ENCODE assay signal across 2 cellular contexts in genomic region chr1:36285450-36286101, GRCh38.
A peak's percentile ranks its signal among the peaks of the same experiment; 100 is the strongest.
TF ChIP-seq lines count a peak whose summit lies in the region.

No MANE protein-coding gene starts in this region.

TF ChIP-seq in WTC11, 78 proteins besides CTCF, POLR2A, EP300 and RAD21 (continued from another document):
- TF ChIP-seq OVOL2 (CRISPR knock-in tag; IDR thresholded peaks at IDR 0.05; ENCODE audit: borderline replicate concordance) (no peak), ATF2 (CRISPR knock-in tag; IDR thresholded peaks at IDR 0.05; ENCODE audit: borderline replicate concordance, low read depth) (no peak), ATF3 (CRISPR knock-in tag; conservative IDR thresholded peaks at IDR 0.05) (no peak), MYBL2 (CRISPR knock-in tag; IDR thresholded peaks at IDR 0.05) (no peak), ZNF416 (CRISPR knock-in tag; IDR thresholded peaks at IDR 0.05) (no peak), NR2C2 (CRISPR knock-in tag; IDR thresholded peaks at IDR 0.05) (no peak), ELF4 (CRISPR knock-in tag; IDR thresholded peaks at IDR 0.05; ENCODE audit: low read depth) (no peak)

TF ChIP-seq in HepG2, 621 proteins besides CTCF, POLR2A, EP300 and RAD21 (continued from another document and continues in another):
- TF ChIP-seq LBX2 (CRISPR knock-in tag; IDR thresholded peaks at IDR 0.05; ENCODE audit: borderline replicate concordance) (no peak), MIXL1 (CRISPR knock-in tag; IDR thresholded peaks at IDR 0.05) (peak; percentile 62; the same call in 1 of the 2 replicates), THYN1 (CRISPR knock-in tag; IDR thresholded peaks at IDR 0.05; ENCODE audit: borderline replicate concordance, low read depth) (no peak), ZFP36 (IDR thresholded peaks at IDR 0.05; ENCODE audit: borderline replicate concordance, low read depth, low read length, partially characterized antibody) (no peak), PCBP2 (optimal IDR thresholded peaks at IDR 0.05; ENCODE audit: low read depth, low read length, poor library complexity, severe bottlenecking) (no peak), STAG1 (CRISPR knock-in tag; IDR thresholded peaks at IDR 0.05) (peak; percentile 83), ZNF549 (CRISPR knock-in tag; IDR thresholded peaks at IDR 0.05) (no peak), TEAD2 (CRISPR knock-in tag; IDR thresholded peaks at IDR 0.05) (no peak), ZBTB33 (CRISPR knock-in tag; IDR thresholded peaks at IDR 0.05) (no peak), GATAD1 (CRISPR knock-in tag; IDR thresholded peaks at IDR 0.05) (no peak), PPARG (CRISPR knock-in tag; conservative IDR thresholded peaks at IDR 0.05) (no peak), ZFP36L2 (CRISPR knock-in tag; IDR thresholded peaks at IDR 0.05) (no peak), ZNF33B (CRISPR knock-in tag; IDR thresholded peaks at IDR 0.05) (no peak), ZNF232 (CRISPR knock-in tag; IDR thresholded peaks at IDR 0.05; ENCODE audit: borderline replicate concordance) (no peak), ZNF343 (CRISPR knock-in tag; IDR thresholded peaks at IDR 0.05) (no peak), UBTF (CRISPR knock-in tag; IDR thresholded peaks at IDR 0.05) (no peak), ZNF234 (CRISPR knock-in tag; conservative IDR thresholded peaks at IDR 0.05) (no peak), YEATS4 (CRISPR knock-in tag; IDR thresholded peaks at IDR 0.05; ENCODE audit: borderline replicate concordance) (no peak), RBM22 (optimal IDR thresholded peaks at IDR 0.05; ENCODE audit: low read length) (peak; percentile 28), CHCHD3 (CRISPR knock-in tag; IDR thresholded peaks at IDR 0.05) (no peak), ZNF710 (CRISPR knock-in tag; IDR thresholded peaks at IDR 0.05; ENCODE audit: borderline replicate concordance) (no peak), NFE2L2 (IDR thresholded peaks at IDR 0.05; ENCODE audit: low read length) (no peak), ZGPAT (CRISPR knock-in tag; IDR thresholded peaks at IDR 0.05) (0 out of 2 replicates have a peak, but pooled peaks have one; percentile 17), ZNF678 (CRISPR knock-in tag; IDR thresholded peaks at IDR 0.05) (no peak), MXD1 (CRISPR knock-in tag; IDR thresholded peaks at IDR 0.05) (no peak), ASH2L (IDR thresholded peaks at IDR 0.05; ENCODE audit: insufficient read length, low read depth, low read length) (peak; percentile 45), PRDM10 (CRISPR knock-in tag; IDR thresholded peaks at IDR 0.05; ENCODE audit: low read depth) (no peak), THAP11 (CRISPR knock-in tag; IDR thresholded peaks at IDR 0.05) (peak; percentile 71), ZNF589 (CRISPR knock-in tag; conservative IDR thresholded peaks at IDR 0.05) (no peak), GMEB1 (CRISPR knock-in tag; IDR thresholded peaks at IDR 0.05; ENCODE audit: borderline replicate concordance) (peak; percentile 46; the same call in 1 of the 2 replicates), ZBTB10 (CRISPR knock-in tag; IDR thresholded peaks at IDR 0.05; ENCODE audit: borderline replicate concordance) (no peak), TCF7 (IDR thresholded peaks at IDR 0.05; ENCODE audit: low read depth) (no peak), SP4 (CRISPR knock-in tag; IDR thresholded peaks at IDR 0.05) (no peak), ARID5B (CRISPR knock-in tag; IDR thresholded peaks at IDR 0.05) (0 out of 2 replicates have a peak, but pooled peaks have one; percentile 11), BCL6 (CRISPR knock-in tag; IDR thresholded peaks at IDR 0.05) (no peak), NR1H2 (CRISPR knock-in tag; IDR thresholded peaks at IDR 0.05; ENCODE audit: borderline replicate concordance, low read depth) (no peak)
